In genomic region chr3:164864454-164864853, GRCh38 we compare ENCODE assay signal across 29 cellular contexts.
"Had no signal": no experiment of that assay in that cellular context is flagged by ENCODE, and none has a peak within 500 bp of the region (broad histone marks: within the 10 kb centered on the region; RNA-seq: fewer than 3 reads in every experiment).

No MANE protein-coding gene starts in this region.

- H3K36me3 ChIP-seq: colonic mucosa, esophagus muscularis mucosa, esophagus squamous epithelium, gastrocnemius medialis, gastroesophageal sphincter, heart left ventricle, heart right ventricle had no signal

- H3K27ac Mint-ChIP-seq: dendritic cell treated with granulocyte-macrophage colony-stimulating factor and Interleukin-4, amounts not matched to agents 40 ng/mL and 50 ng/mL, for 4 days; effector memory CD8-positive, alpha-beta T cell; endodermal cell had no signal

- ATAC-seq: effector memory CD8-positive, alpha-beta T cell; esophagus mucosa; foreskin keratinocyte; gastrocnemius medialis; gastroesophageal sphincter; heart left ventricle; heart right ventricle had no signal

- H3K27me3 ChIP-seq: colonic mucosa, esophagus muscularis mucosa, esophagus squamous epithelium, foreskin keratinocyte, gastrocnemius medialis, gastroesophageal sphincter, heart left ventricle, heart right ventricle had no signal

- DNase-seq: colonic mucosa; cortex of kidney; dermis blood vessel endothelial cell; dorsolateral prefrontal cortex; effector CD4-positive, alpha-beta T cell; effector CD8-positive, alpha-beta T cell; effector memory CD4-positive, alpha-beta T cell; effector memory CD8-positive, alpha-beta T cell; endodermal cell; erythroblast; esophagus squamous epithelium; foreskin fibroblast; foreskin keratinocyte; foreskin melanocyte; gastrocnemius medialis; glutamatergic neuron; head of caudate nucleus; heart left ventricle; heart right ventricle had no signal

- FAIRE-seq: colon, endometrium, endothelial cell of umbilical vein, frontal cortex had no signal

- H3K9me3 Mint-ChIP-seq: endodermal cell had no signal

- H3K4me1 ChIP-seq: colonic mucosa, esophagus muscularis mucosa, esophagus squamous epithelium, foreskin keratinocyte, gastrocnemius medialis, gastroesophageal sphincter, heart left ventricle, heart right ventricle had no signal

- H3K9me3 ChIP-seq: colonic mucosa, esophagus muscularis mucosa, esophagus squamous epithelium, gastrocnemius medialis, gastroesophageal sphincter had no signal

- H3K27ac ChIP-seq: colonic mucosa, coronary artery, dorsolateral prefrontal cortex, epithelial cell of prostate, esophagus muscularis mucosa, esophagus squamous epithelium, foreskin keratinocyte, gastrocnemius medialis, gastroesophageal sphincter, heart left ventricle, heart right ventricle had no signal

- H3K4me3 ChIP-seq: colonic mucosa, coronary artery, dorsolateral prefrontal cortex, esophagus muscularis mucosa, esophagus squamous epithelium, gastrocnemius medialis, gastroesophageal sphincter, heart left ventricle, heart right ventricle had no signal

- H3K4me3 Mint-ChIP-seq: dendritic cell treated with granulocyte-macrophage colony-stimulating factor and Interleukin-4, amounts not matched to agents 40 ng/mL and 50 ng/mL, for 4 days; effector memory CD8-positive, alpha-beta T cell; endodermal cell had no signal

- H3K27me3 Mint-ChIP-seq: dendritic cell treated with granulocyte-macrophage colony-stimulating factor and Interleukin-4, amounts not matched to agents 40 ng/mL and 50 ng/mL, for 4 days; effector memory CD8-positive, alpha-beta T cell had no signal
